Comparison of ENCODE assay signal across 1 cellular context in the genomic region with DNA sequence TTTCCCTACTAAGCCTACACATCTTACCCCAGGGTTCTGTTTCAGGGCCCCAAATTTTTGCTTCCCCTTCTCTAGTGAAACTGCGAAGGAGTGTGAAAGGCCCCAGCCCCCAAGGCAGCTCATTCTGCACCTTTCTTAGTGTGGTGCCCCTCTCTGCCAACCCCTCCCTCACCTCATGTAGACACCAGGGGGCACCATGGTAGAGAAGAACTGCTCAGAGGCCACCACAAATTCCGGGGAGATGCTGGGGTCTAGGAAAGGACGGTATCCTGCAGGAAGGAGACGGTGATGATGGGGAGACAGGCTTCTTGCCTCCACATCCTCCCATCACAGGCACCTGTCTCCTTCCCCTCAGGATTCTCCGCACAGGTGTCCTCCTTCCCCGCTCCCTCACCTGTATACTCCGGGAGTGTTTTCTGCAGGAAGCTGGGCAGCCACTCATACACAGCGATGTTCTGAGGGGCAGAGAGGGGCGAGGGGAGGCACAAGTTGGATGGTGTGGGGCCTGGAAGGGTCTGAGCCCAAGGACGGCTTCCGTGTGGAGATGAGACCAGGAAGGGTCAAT.
TF ChIP-seq lines count a peak whose summit lies in the region.

No MANE protein-coding gene starts in this region.

TF ChIP-seq in endothelial cell of umbilical vein, 7 proteins besides CTCF, POLR2A, EP300 and RAD21 (continued from another document):
- TF ChIP-seq MYC (IDR thresholded peaks at IDR 0.05; ENCODE audit: low read depth, low read length) (no peak), FOS (IDR thresholded peaks at IDR 0.05; ENCODE audit: borderline replicate concordance, insufficient read depth, low read length) (no peak)
